ENCODE assay signal across 1 cellular context in the genomic region with DNA sequence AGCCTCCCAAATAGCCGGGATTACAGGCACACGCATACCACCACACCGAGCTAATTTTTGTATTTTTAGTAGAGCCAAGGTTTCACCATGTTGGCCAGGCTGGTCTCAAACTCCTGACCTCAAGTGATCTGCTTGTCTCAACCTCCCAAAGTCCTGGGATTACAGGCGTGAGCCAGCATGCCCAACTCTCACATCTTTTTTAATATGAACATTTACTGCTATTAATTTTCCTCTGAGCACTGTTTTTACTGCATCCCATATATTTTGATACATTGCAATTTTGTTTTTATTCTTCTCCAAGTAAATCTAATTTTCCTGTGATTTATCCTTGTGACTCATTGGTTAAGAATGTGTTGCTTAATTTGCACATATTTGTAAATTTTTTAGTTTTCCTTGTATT.
TF ChIP-seq lines count a peak whose summit lies in the region.

No MANE protein-coding gene starts in this region.

TF ChIP-seq in HepG2, 621 proteins besides CTCF, POLR2A, EP300 and RAD21 (continued from another document):
- 0 out of 2 replicates have a peak, but pooled peaks have one; percentile 61 for TF ChIP-seq ZFP90 (CRISPR knock-in tag; IDR thresholded peaks at IDR 0.05; ENCODE audit: borderline replicate concordance)
